In the genomic region with DNA sequence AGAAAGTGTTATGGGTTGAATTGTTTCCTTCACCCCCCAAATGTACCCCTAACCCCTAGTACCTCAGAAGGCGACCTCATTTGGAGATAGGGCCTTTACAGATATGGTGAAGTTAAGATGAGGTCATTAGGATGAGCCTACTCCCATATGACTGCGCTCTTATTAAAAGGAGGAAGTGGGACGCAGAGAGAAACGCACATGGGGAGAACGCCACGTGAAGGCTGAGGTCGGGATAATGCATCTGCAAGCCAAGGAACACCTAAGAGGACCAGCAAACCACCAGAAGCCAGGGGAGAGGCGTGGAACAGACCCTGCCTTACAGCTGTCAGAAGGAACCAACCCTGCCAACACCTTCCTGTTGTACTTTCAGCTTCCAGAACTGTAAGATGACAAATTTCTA, we compare ENCODE assay signal across 20 cellular contexts. TPM values are rescaled to one million over a fixed set of nuclear protein-coding genes. Genes with fewer than 3 reads are reported as not detected.
A peak's percentile ranks its signal among the peaks of the same experiment; 100 is the strongest.
DNase-seq lines count a peak whose midpoint lies in the region; ATAC-seq, FAIRE-seq and TF ChIP-seq lines count a peak whose summit lies in the region.
"Had no signal": no experiment of that assay in that cellular context is flagged by ENCODE, and none has a peak within 500 bp of the region (broad histone marks: within the 10 kb centered on the region; RNA-seq: fewer than 3 reads in every experiment).

No MANE protein-coding gene starts in this region.

- H3K4me3 ChIP-seq in K562 = no peak overlapping the region
- H3K4me3 ChIP-seq: A549 had no signal

- DNase-seq in GM12891 (ENCODE audit: insufficient read length, low spot score) (no peak), MV-4-11 (lab: John Stamatoyannopoulos, UW) (peak; percentile 87), K562 (ENCODE audit: extremely low read depth in 1 of 4, low spot score in 3 of 4) (no peak), neural crest cell (ENCODE audit: low read depth, low spot score) (no peak), posterior cingulate gyrus (no peak)
- DNase-seq in stimulated activated CD4-positive, alpha-beta T cell treated with anti-CD3 and anti-CD28 coated beads, Interleukin-2, amount 100 ng/mL, for 24 hours = no peak
- DNase-seq: BE2C; CD8-positive, alpha-beta T cell; COR-L47; DMS153; DMS79 treated with DMSO at 0.1 percent for 48 hours; EL had no signal

- TF ChIP-seq RAD21 in K562 (CRISPR knock-in tag; conservative IDR thresholded peaks at IDR 0.05 in 1 of 2, IDR thresholded peaks at IDR 0.05 in 1 of 2) = no peak

- H3K4me1 Mint-ChIP-seq in neural crest cell = peaks cover 13% of the 10 kb centered on the region

- peaks cover 3 to 8% of the 10 kb centered on the region in 2 experiments; a peak in 4 of 5 replicates for H3K4me1 ChIP-seq in K562 (replicated peaks in 1 of 2; ENCODE audit: control insufficient read depth in 2 of 2, insufficient read depth in 2 of 2, low read length in 2 of 2)
- H3K4me1 ChIP-seq: A549 had no signal

- TF ChIP-seq CTCF in K562 (IDR thresholded peaks at IDR 0.05 in 2 of 3, conservative IDR thresholded peaks at IDR 0.05 in 1 of 3; ENCODE audit: insufficient read depth in 2 of 3, low read depth in 1 of 3, low read length in 3 of 3) = no peak
- no peak for TF ChIP-seq CTCF in neural crest cell (conservative IDR thresholded peaks at IDR 0.05)

- H3K79me2 ChIP-seq in K562 (ENCODE audit: control insufficient read depth, insufficient read depth, low read length) = no peaks in the 10 kb centered on the region

- ATAC-seq in K562 (no peak), HG03175 (IDR thresholded peaks at IDR 0.05; ENCODE audit: unreplicated experiment) (no peak)
- ATAC-seq: A549; CD8-positive, alpha-beta T cell; HCT116 had no signal

- CTCF ChIA-PET in K562 (lab: Yijun Ruan, JAX; ENCODE audit: low intra/inter-chr PET ratio) = no interaction called here

- no peak for FAIRE-seq in GM12891 (lab: Jason Lieb, UNC)
- FAIRE-seq in K562 (lab: Jason Lieb, UNC) = no peak
- FAIRE-seq: A549, D721Med, G401.6 had no signal

- H2AFZ ChIP-seq in K562 (ENCODE audit: low read depth, low read length) = 0 out of 2 replicates have a peak overlapping the region, but pooled peaks have one; percentile 16

- no TSS peak for BruUV-seq in K562 (replicated peaks; lab: Mats Ljungman, UMichigan)

- no peak overlapping the region for H3K27ac ChIP-seq in K562 (ENCODE audit: extremely low read depth, low read depth, low read length)
- H3K27ac ChIP-seq: A549, C4-2B had no signal

- POLR2A ChIA-PET in K562 (lab: Yijun Ruan, JAX) = no interaction called here

- H3K36me3 Mint-ChIP-seq in neural crest cell (ENCODE audit: low read depth) = peaks cover 10% of the 10 kb centered on the region

- H3K9me3 Mint-ChIP-seq in neural crest cell = no peaks in the 10 kb centered on the region
- H3K9me3 Mint-ChIP-seq: CD8-positive, alpha-beta T cell had no signal

- H3K27me3 ChIP-seq in K562 (ENCODE audit: control insufficient read depth in 2 of 2, insufficient read depth in 2 of 2, low read length in 2 of 2) = no peaks in the 10 kb centered on the region
- H3K27me3 ChIP-seq: BE2C had no signal

- H3K4me3 Mint-ChIP-seq in neural crest cell = peak overlapping the region; percentile 11
- H3K4me3 Mint-ChIP-seq: CD8-positive, alpha-beta T cell had no signal

- no peaks in the 10 kb centered on the region for H3K9me3 ChIP-seq in K562 (replicated peaks; ENCODE audit: control insufficient read depth, insufficient read depth, low read depth, low read length)
- H3K9me3 ChIP-seq: A549, BE2C had no signal

- H3K36me3 ChIP-seq in K562 (ENCODE audit: control insufficient read depth, insufficient read depth, low read length) = no peaks in the 10 kb centered on the region
- H3K36me3 ChIP-seq: BE2C had no signal

- no peaks in the 10 kb centered on the region for H4K20me1 ChIP-seq in K562 (replicated peaks; ENCODE audit: control insufficient read depth, insufficient read depth, low read length)

- no peak overlapping the region for H3K9ac ChIP-seq in K562 (ENCODE audit: insufficient read depth in 1 of 2, low read depth in 2 of 2, low read length in 2 of 2)

- WGBS in K562 (ENCODE audit: insufficient coverage, low coverage, missing lambda C conversion rate) = 60% methylated on average over 7 of the region's 8 CpGs

- intact Hi-C loops in K562 (cut with micrococcal nuclease) (no loop called here), posterior cingulate gyrus (cut with DNase I) (no loop called here)

- TF ChIP-seq EP300 in K562 (IDR thresholded peaks at IDR 0.05; ENCODE audit: low read length) = no peak

- peaks cover 4% of the 10 kb centered on the region for H3K27me3 Mint-ChIP-seq in neural crest cell (ENCODE audit: low read depth)

- no peak overlapping the region for H3K4me2 ChIP-seq in K562 (ENCODE audit: insufficient read depth, low read length)
- H3K4me2 ChIP-seq: A549 had no signal

- H3K9me1 ChIP-seq in K562 (ENCODE audit: control insufficient read depth, insufficient read depth, low read length) = no peaks in the 10 kb centered on the region

- TF ChIP-seq POLR2A in GM12891 (IDR thresholded peaks at IDR 0.05; ENCODE audit: low read depth, low read length) (no peak), K562 (conservative IDR thresholded peaks at IDR 0.05) (no peak)

- in situ Hi-C loops in K562 (cut with MboI) = no loop called here

- H3K27ac Mint-ChIP-seq in neural crest cell (ENCODE audit: unreplicated experiment) = no peak overlapping the region
- H3K27ac Mint-ChIP-seq: CD8-positive, alpha-beta T cell had no signal

RNA-seq across cellular contexts. Expression of gene NRIP2, which starts 1.7 kb away (rescaled TPM):
- polyA plus RNA-seq in GM12891 (2012; ENCODE audit: low read depth, missing spikeins) = 0.80 TPM
- total RNA-seq in K562 (2011; cell fraction: chromatin; rRNA removed; ENCODE audit: low replicate concordance) = 0.16 TPM in 1 of 2 replicates, not detected in the other
- not detected in 2 replicates for total RNA-seq in K562 (2011; cell fraction: nucleolus; rRNA removed)
- total RNA-seq in K562 (2011; cell fraction: nucleoplasm; rRNA removed) = not detected in 2 replicates
- total RNA-seq in K562 (2014; rRNA removed) (not detected in 2 replicates), K562 (2014; rRNA removed; fragmentation: Illumina TruSeq; extraction: Trizol) (not detected in 2 replicates), K562 (2015; rRNA removed; fragmentation: Illumina TruSeq; extraction: Trizol) (not detected in 2 replicates), K562 (2021) (not detected in 2 replicates), neural crest cell (not detected in 2 replicates)
- polyA plus RNA-seq in K562 (2011; rRNA removed) (0.03 TPM in 1 of 2 replicates, not detected in the other), K562 (2014; fragmentation: Illumina TruSeq; extraction: Trizol) (not detected in 2 replicates), K562 (2014; fragmentation: Nextera tagmentation; extraction: Ambion mirVana) (under 1 TPM; 0.07 to 0.10 TPM), K562 (2014; rRNA removed) (not detected in 2 replicates)
- polyA plus RNA-seq in K562 (2011; cell fraction: cytosol; rRNA removed) = not detected in 2 replicates
- polyA plus RNA-seq in K562 (2011; cell fraction: nucleus; rRNA removed) = not detected in 2 replicates
- 0.72 and 0.83 TPM in 2 replicates for polyA plus RNA-seq in K562 (2012)
- not detected in 2 replicates for polyA minus RNA-seq in K562 (2011; rRNA and poly(A)+ RNA removed)
- not detected in 2 replicates for polyA minus RNA-seq in K562 (2011; cell fraction: cytosol; rRNA and poly(A)+ RNA removed)
- polyA minus RNA-seq in K562 (2011; cell fraction: nucleus; rRNA and poly(A)+ RNA removed) = not detected in 2 replicates
- total RNA-seq: CD8-positive, alpha-beta T cell had no signal
- polyA plus RNA-seq: A549 had no signal

RNA-seq across cellular contexts. Expression of gene TEX52, which starts 20.3 kb away (rescaled TPM):
- not detected for polyA plus RNA-seq in GM12891 (2012; ENCODE audit: low read depth, missing spikeins)
- not detected in 2 replicates for total RNA-seq in K562 (2011; cell fraction: chromatin; rRNA removed; ENCODE audit: low replicate concordance)
- not detected in 2 replicates for total RNA-seq in K562 (2011; cell fraction: nucleolus; rRNA removed)
- total RNA-seq in K562 (2011; cell fraction: nucleoplasm; rRNA removed) = not detected in 2 replicates
- total RNA-seq in K562 (2014; rRNA removed) (not detected in 2 replicates), K562 (2014; rRNA removed; fragmentation: Illumina TruSeq; extraction: Trizol) (not detected in 2 replicates), K562 (2015; rRNA removed; fragmentation: Illumina TruSeq; extraction: Trizol) (not detected in 2 replicates), K562 (2021) (not detected in 2 replicates), neural crest cell (0.25 TPM in 1 of 2 replicates, not detected in the other)
- polyA plus RNA-seq in K562 (2011; rRNA removed) (not detected in 2 replicates), K562 (2014; fragmentation: Illumina TruSeq; extraction: Trizol) (not detected in 2 replicates), K562 (2014; fragmentation: Nextera tagmentation; extraction: Ambion mirVana) (not detected), K562 (2014; rRNA removed) (not detected in 2 replicates)
- not detected in 2 replicates for polyA plus RNA-seq in K562 (2011; cell fraction: cytosol; rRNA removed)
- polyA plus RNA-seq in K562 (2011; cell fraction: nucleus; rRNA removed) = not detected in 2 replicates
- polyA plus RNA-seq in K562 (2012) = 0.08 and 0.30 TPM in 2 replicates
- polyA minus RNA-seq in K562 (2011; rRNA and poly(A)+ RNA removed) = not detected in 2 replicates
- not detected in 2 replicates for polyA minus RNA-seq in K562 (2011; cell fraction: cytosol; rRNA and poly(A)+ RNA removed)
- polyA minus RNA-seq in K562 (2011; cell fraction: nucleus; rRNA and poly(A)+ RNA removed) = not detected in 2 replicates
- total RNA-seq: CD8-positive, alpha-beta T cell; H4 had no signal
- polyA plus RNA-seq: A549, AG04450 had no signal

RNA-seq across cellular contexts. Expression of gene ITFG2, which starts 24.1 kb away (rescaled TPM):
- polyA plus RNA-seq in GM12891 (2012; ENCODE audit: low read depth, missing spikeins) = 18.9 TPM
- total RNA-seq in K562 (2011; cell fraction: chromatin; rRNA removed; ENCODE audit: low replicate concordance) = 82.9 and 129 TPM in 2 replicates
- 71.0 and 80.7 TPM in 2 replicates for total RNA-seq in K562 (2011; cell fraction: nucleolus; rRNA removed)
- 91.7 and 103 TPM in 2 replicates for total RNA-seq in K562 (2011; cell fraction: nucleoplasm; rRNA removed)
- total RNA-seq in K562 (2014; rRNA removed) (18.3 and 23.3 TPM in 2 replicates), K562 (2014; rRNA removed; fragmentation: Illumina TruSeq; extraction: Trizol) (14.5 and 15.0 TPM in 2 replicates), K562 (2015; rRNA removed; fragmentation: Illumina TruSeq; extraction: Trizol) (17.7 and 18.9 TPM in 2 replicates), K562 (2021) (18.2 and 20.0 TPM in 2 replicates), neural crest cell (38.8 and 43.5 TPM in 2 replicates)
- polyA plus RNA-seq in K562 (2011; rRNA removed) (14.2 and 15.3 TPM in 2 replicates), K562 (2014; fragmentation: Illumina TruSeq; extraction: Trizol) (19.4 and 30.3 TPM in 2 replicates), K562 (2014; fragmentation: Nextera tagmentation; extraction: Ambion mirVana) (10 to 100 TPM; 21.7 to 22.8 TPM), K562 (2014; rRNA removed) (19.9 and 31.1 TPM in 2 replicates)
- polyA plus RNA-seq in K562 (2011; cell fraction: cytosol; rRNA removed) = 13.9 and 16.2 TPM in 2 replicates
- 27.4 and 42.2 TPM in 2 replicates for polyA plus RNA-seq in K562 (2011; cell fraction: nucleus; rRNA removed)
- 20.9 and 34.7 TPM in 2 replicates for polyA plus RNA-seq in K562 (2012)
- 24.9 and 33.1 TPM in 2 replicates for polyA minus RNA-seq in K562 (2011; rRNA and poly(A)+ RNA removed)
- 16.4 and 17.1 TPM in 2 replicates for polyA minus RNA-seq in K562 (2011; cell fraction: cytosol; rRNA and poly(A)+ RNA removed)
- polyA minus RNA-seq in K562 (2011; cell fraction: nucleus; rRNA and poly(A)+ RNA removed) = 20.2 and 29.7 TPM in 2 replicates

RNA-seq across cellular contexts. Expression of gene FOXM1, which starts 40.4 kb away (rescaled TPM):
- polyA plus RNA-seq in GM12891 (2012; ENCODE audit: low read depth, missing spikeins) = 23.9 TPM
- 74.0 and 78.2 TPM in 2 replicates for total RNA-seq in K562 (2011; cell fraction: chromatin; rRNA removed; ENCODE audit: low replicate concordance)
- total RNA-seq in K562 (2011; cell fraction: nucleolus; rRNA removed) = 35.1 and 39.2 TPM in 2 replicates
- 40.6 and 51.8 TPM in 2 replicates for total RNA-seq in K562 (2011; cell fraction: nucleoplasm; rRNA removed)
- total RNA-seq in K562 (2014; rRNA removed) (16.8 and 21.5 TPM in 2 replicates), K562 (2014; rRNA removed; fragmentation: Illumina TruSeq; extraction: Trizol) (15.7 and 17.2 TPM in 2 replicates), K562 (2015; rRNA removed; fragmentation: Illumina TruSeq; extraction: Trizol) (18.1 and 18.6 TPM in 2 replicates), K562 (2021) (34.2 and 42.8 TPM in 2 replicates), neural crest cell (147 and 149 TPM in 2 replicates)
- polyA plus RNA-seq in K562 (2011; rRNA removed) (10.5 and 14.1 TPM in 2 replicates), K562 (2014; fragmentation: Illumina TruSeq; extraction: Trizol) (41.7 and 46.9 TPM in 2 replicates), K562 (2014; fragmentation: Nextera tagmentation; extraction: Ambion mirVana) (1 to 10 TPM; 8.9 to 9.5 TPM), K562 (2014; rRNA removed) (18.5 and 18.7 TPM in 2 replicates)
- polyA plus RNA-seq in K562 (2011; cell fraction: cytosol; rRNA removed) = 14.0 and 14.7 TPM in 2 replicates
- 25.1 and 36.9 TPM in 2 replicates for polyA plus RNA-seq in K562 (2011; cell fraction: nucleus; rRNA removed)
- 29.6 and 36.5 TPM in 2 replicates for polyA plus RNA-seq in K562 (2012)
- polyA minus RNA-seq in K562 (2011; rRNA and poly(A)+ RNA removed) = 16.2 and 20.7 TPM in 2 replicates
- 20.0 and 22.3 TPM in 2 replicates for polyA minus RNA-seq in K562 (2011; cell fraction: cytosol; rRNA and poly(A)+ RNA removed)
- polyA minus RNA-seq in K562 (2011; cell fraction: nucleus; rRNA and poly(A)+ RNA removed) = 12.3 and 17.5 TPM in 2 replicates

RNA-seq across cellular contexts. Expression of gene RHNO1, which starts 40.4 kb away (rescaled TPM):
- polyA plus RNA-seq in GM12891 (2012; ENCODE audit: low read depth, missing spikeins) = 25.5 TPM
- total RNA-seq in K562 (2011; cell fraction: chromatin; rRNA removed; ENCODE audit: low replicate concordance) = 10.8 and 16.2 TPM in 2 replicates
- 9.8 and 11.3 TPM in 2 replicates for total RNA-seq in K562 (2011; cell fraction: nucleolus; rRNA removed)
- total RNA-seq in K562 (2011; cell fraction: nucleoplasm; rRNA removed) = 12.3 and 16.2 TPM in 2 replicates
- total RNA-seq in K562 (2014; rRNA removed) = 27.0 and 28.2 TPM in 2 replicates
- total RNA-seq in K562 (2014; rRNA removed; fragmentation: Illumina TruSeq; extraction: Trizol) = 28.8 and 33.4 TPM in 2 replicates
- total RNA-seq in K562 (2015; rRNA removed; fragmentation: Illumina TruSeq; extraction: Trizol) = 29.1 and 29.6 TPM in 2 replicates
- total RNA-seq in K562 (2021) = 21.8 and 25.2 TPM in 2 replicates
- 53.9 and 62.7 TPM in 2 replicates for polyA plus RNA-seq in K562 (2011; rRNA removed)
- 42.3 and 46.3 TPM in 2 replicates for polyA plus RNA-seq in K562 (2011; cell fraction: cytosol; rRNA removed)
- 12.5 and 14.1 TPM in 2 replicates for polyA plus RNA-seq in K562 (2011; cell fraction: nucleus; rRNA removed)
- 21.0 and 31.4 TPM in 2 replicates for polyA plus RNA-seq in K562 (2012)
- polyA plus RNA-seq in K562 (2014; fragmentation: Illumina TruSeq; extraction: Trizol) = 40.3 and 45.4 TPM in 2 replicates
- polyA plus RNA-seq in K562 (2014; fragmentation: Nextera tagmentation; extraction: Ambion mirVana) = 10 to 100 TPM; 20.8 to 30.7 TPM
- 27.3 and 29.5 TPM in 2 replicates for polyA plus RNA-seq in K562 (2014; rRNA removed)
- 19.8 and 25.2 TPM in 2 replicates for polyA minus RNA-seq in K562 (2011; rRNA and poly(A)+ RNA removed)
- 19.8 and 21.4 TPM in 2 replicates for polyA minus RNA-seq in K562 (2011; cell fraction: cytosol; rRNA and poly(A)+ RNA removed)
- 3.6 and 6.2 TPM in 2 replicates for polyA minus RNA-seq in K562 (2011; cell fraction: nucleus; rRNA and poly(A)+ RNA removed)
- 55.5 and 60.5 TPM in 2 replicates for total RNA-seq in neural crest cell
